1 cellular context compared by ENCODE assay signal in the genomic region with DNA sequence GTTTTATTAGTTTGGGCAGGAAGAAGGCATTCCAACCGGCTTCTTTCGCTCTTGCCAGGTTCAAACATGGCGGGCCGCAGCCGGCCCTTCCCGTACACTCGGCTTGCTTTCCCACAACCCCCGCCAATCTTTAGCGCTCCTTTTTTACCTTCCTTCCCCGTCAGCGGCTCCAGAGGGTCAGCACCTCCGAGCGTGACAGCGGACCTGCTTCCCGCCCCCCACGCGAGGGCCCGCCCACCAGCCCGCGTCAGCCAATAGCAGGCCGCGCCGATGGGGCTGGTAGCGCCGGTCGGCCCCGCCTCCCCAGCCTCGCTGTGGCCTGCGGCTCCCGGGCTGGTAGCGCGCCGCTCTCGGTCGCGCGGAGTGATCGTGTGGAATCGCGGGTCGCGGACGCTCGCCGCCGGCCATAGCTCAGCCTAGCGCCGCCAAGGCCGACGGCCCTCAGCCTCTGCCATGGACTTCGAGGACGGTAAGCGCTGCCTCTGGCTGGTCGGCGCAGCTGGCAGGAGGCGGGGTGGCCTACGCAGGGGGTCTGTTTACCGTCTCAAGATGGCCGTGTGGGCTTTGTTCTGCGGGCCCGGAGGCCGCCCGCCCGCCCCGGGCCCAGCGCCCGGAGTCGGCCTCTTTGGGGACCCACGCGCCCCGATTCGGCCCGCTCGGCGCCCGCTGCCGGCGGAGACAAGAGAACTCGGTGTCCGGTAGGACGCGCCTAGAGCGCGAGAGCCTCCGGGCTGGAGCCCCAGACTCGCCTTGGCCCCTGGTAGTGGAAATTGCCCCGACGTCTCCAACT.
A peak's percentile ranks its signal among the peaks of the same experiment; 100 is the strongest.
TF ChIP-seq lines count a peak whose summit lies in the region.

A gene with protein sequence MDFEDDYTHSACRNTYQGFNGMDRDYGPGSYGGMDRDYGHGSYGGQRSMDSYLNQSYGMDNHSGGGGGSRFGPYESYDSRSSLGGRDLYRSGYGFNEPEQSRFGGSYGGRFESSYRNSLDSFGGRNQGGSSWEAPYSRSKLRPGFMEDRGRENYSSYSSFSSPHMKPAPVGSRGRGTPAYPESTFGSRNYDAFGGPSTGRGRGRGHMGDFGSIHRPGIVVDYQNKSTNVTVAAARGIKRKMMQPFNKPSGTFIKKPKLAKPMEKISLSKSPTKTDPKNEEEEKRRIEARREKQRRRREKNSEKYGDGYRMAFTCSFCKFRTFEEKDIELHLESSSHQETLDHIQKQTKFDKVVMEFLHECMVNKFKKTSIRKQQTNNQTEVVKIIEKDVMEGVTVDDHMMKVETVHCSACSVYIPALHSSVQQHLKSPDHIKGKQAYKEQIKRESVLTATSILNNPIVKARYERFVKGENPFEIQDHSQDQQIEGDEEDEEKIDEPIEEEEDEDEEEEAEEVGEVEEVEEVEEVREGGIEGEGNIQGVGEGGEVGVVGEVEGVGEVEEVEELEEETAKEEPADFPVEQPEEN (plus strand): TSS at position 306 of the 790 bp plus-strand sequence. CDS start 148 bp downstream, at position 454.

TF ChIP-seq in IMR-90, 13 proteins besides CTCF, POLR2A, EP300 and RAD21 (continued from another document):
- TF ChIP-seq, protein P1, sequence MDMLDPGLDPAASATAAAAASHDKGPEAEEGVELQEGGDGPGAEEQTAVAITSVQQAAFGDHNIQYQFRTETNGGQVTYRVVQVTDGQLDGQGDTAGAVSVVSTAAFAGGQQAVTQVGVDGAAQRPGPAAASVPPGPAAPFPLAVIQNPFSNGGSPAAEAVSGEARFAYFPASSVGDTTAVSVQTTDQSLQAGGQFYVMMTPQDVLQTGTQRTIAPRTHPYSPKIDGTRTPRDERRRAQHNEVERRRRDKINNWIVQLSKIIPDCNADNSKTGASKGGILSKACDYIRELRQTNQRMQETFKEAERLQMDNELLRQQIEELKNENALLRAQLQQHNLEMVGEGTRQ (IDR thresholded peaks at IDR 0.05; ENCODE audit: low read depth, low read length) = peak; percentile 39
- TF ChIP-seq NFE2L2 (IDR thresholded peaks at IDR 0.05; ENCODE audit: low read depth, low read length) = no peak; the same call in 1 of the 2 replicates
- TF ChIP-seq CEBPB (IDR thresholded peaks at IDR 0.05; ENCODE audit: low read depth, low read length) = no peak
TF ChIP-seq in IMR-90: peak in this region for 5.
